ENCODE assay signal across 10 cellular contexts in genomic region chr1:203631349-203631748, GRCh38. TPM values are rescaled to one million over a fixed set of nuclear protein-coding genes. Genes with fewer than 3 reads are reported as not detected.
DNase-seq lines count a peak whose midpoint lies in the region; TF ChIP-seq lines count a peak whose summit lies in the region.
"Had no signal": no experiment of that assay in that cellular context is flagged by ENCODE, and none has a peak within 500 bp of the region (broad histone marks: within the 10 kb centered on the region; RNA-seq: fewer than 3 reads in every experiment).

No MANE protein-coding gene starts in this region.

- no peak for DNase-seq in CD4-positive, alpha-beta memory T cell
- DNase-seq in sigmoid colon = no peak
- DNase-seq in iPS-NIHi11 (ENCODE audit: low spot score) = no peak
- no peak for DNase-seq in DMS153 (lab: John Stamatoyannopoulos, UW)
- DNase-seq in SKM-1 (lab: John Stamatoyannopoulos, UW; ENCODE audit: unreplicated experiment) = no peak
- DNase-seq: activated effector memory CD4-positive, alpha-beta T cell treated with anti-CD3 and anti-CD28 coated beads, Interleukin-2, amount 50 U/mL, for 16 hours; glutamatergic neuron; mesendoderm had no signal

- no peaks in the 10 kb centered on the region for H3K27me3 Mint-ChIP-seq in CD4-positive, alpha-beta memory T cell

- 65 to 76% methylated on average over 8 of the region's 8 CpGs for WGBS in esophagus, 2 donors
- 74 to 81% methylated on average over 8 of the region's 8 CpGs for WGBS in sigmoid colon, 2 donors

- TF ChIP-seq CTCF in sigmoid colon (IDR thresholded peaks at IDR 0.05) = no peak

- H3K9me3 Mint-ChIP-seq in CD4-positive, alpha-beta memory T cell = no peaks in the 10 kb centered on the region

- TF ChIP-seq POLR2A in sigmoid colon (IDR thresholded peaks at IDR 0.05) = no peak

- H3K27me3 ChIP-seq in CD4-positive, alpha-beta memory T cell (ENCODE audit: insufficient read depth, low read length) = no peaks in the 10 kb centered on the region
- H3K27me3 ChIP-seq in esophagus (ENCODE audit: control insufficient read depth in 1 of 2, insufficient read depth in 2 of 2, low read length in 2 of 2) (no peaks in the 10 kb centered on the region), sigmoid colon (no peaks in the 10 kb centered on the region)

- peaks cover 65% of the 10 kb centered on the region for H3K4me1 ChIP-seq in CD4-positive, alpha-beta memory T cell (ENCODE audit: insufficient read depth, low read length)
- peaks cover 5 to 24% of the 10 kb centered on the region in 2 donors for H3K4me1 ChIP-seq in esophagus (ENCODE audit: control insufficient read depth in 2 of 2, insufficient read depth in 2 of 2, low read length in 1 of 2)
- peaks cover 0 to 71% (median 62%) of the 10 kb centered on the region in 4 donors for H3K4me1 ChIP-seq in sigmoid colon

- intact Hi-C loops in CD4-positive, alpha-beta memory T cell (cut with micrococcal nuclease) = no loop called here
- intact Hi-C loops in sigmoid colon (cut with DNase I) = no loop called here

- CTCF ChIA-PET in CD4-positive, alpha-beta memory T cell (lab: Charles Lee; ENCODE audit: partially characterized antibody) = interaction anchor here (0.7 to 7.7 kb wide), 7 partner anchors 9 to 70 kb away, joined by 3 to 173 read pairs (median 4); no protein-coding TSS in a partner anchor

- H3K36me3 ChIP-seq in CD4-positive, alpha-beta memory T cell (ENCODE audit: insufficient read depth, low read length) = no peaks in the 10 kb centered on the region
- no peaks in the 10 kb centered on the region for H3K36me3 ChIP-seq in esophagus (ENCODE audit: control insufficient read depth in 2 of 2, insufficient read depth in 2 of 2, low read length in 1 of 2)
- H3K36me3 ChIP-seq in sigmoid colon = peaks cover 0 to 11% (median 4%) of the 10 kb centered on the region in 4 donors

- H3K36me3 Mint-ChIP-seq in CD4-positive, alpha-beta memory T cell = peaks cover 17 to 60% of the 10 kb centered on the region in 2 donors

- peak overlapping the region in 5 of 8 donors; percentile 95 to 100 (median 98) for H3K4me3 Mint-ChIP-seq in CD4-positive, alpha-beta memory T cell

- TF ChIP-seq EP300 in Ishikawa (IDR thresholded peaks at IDR 0.05; ENCODE audit: borderline replicate concordance) = no peak
- TF ChIP-seq EP300 in sigmoid colon (IDR thresholded peaks at IDR 0.05) = no peak

- no peak overlapping the region for H3K4me3 ChIP-seq in CD4-positive, alpha-beta memory T cell (ENCODE audit: low read length in 2 of 2)
- no peak overlapping the region for H3K4me3 ChIP-seq in esophagus (ENCODE audit: low read depth in 1 of 2, low read length in 2 of 2)
- H3K4me3 ChIP-seq in sigmoid colon = peak overlapping the region in 3 of 4 donors; percentile 71 to 88 (median 84)

- TF ChIP-seq RAD21 in Ishikawa (IDR thresholded peaks at IDR 0.05; ENCODE audit: low read depth) = no peak

- peaks cover 28 to 78% (median 46%) of the 10 kb centered on the region in 4 donors for H3K4me1 Mint-ChIP-seq in CD4-positive, alpha-beta memory T cell

- H3K9me3 ChIP-seq in CD4-positive, alpha-beta memory T cell (ENCODE audit: control insufficient read depth in 1 of 2, low read length in 2 of 2) = no peaks in the 10 kb centered on the region
- H3K9me3 ChIP-seq in esophagus (ENCODE audit: control insufficient read depth in 2 of 2, insufficient read depth in 1 of 2, low read depth in 1 of 2, low read length in 1 of 2) (no peaks in the 10 kb centered on the region), sigmoid colon (no peaks in the 10 kb centered on the region)

- peak overlapping the region; percentile 82 to 97 (median 96) for H3K27ac Mint-ChIP-seq in CD4-positive, alpha-beta memory T cell

- POLR2A ChIA-PET in CD4-positive, alpha-beta memory T cell (lab: Charles Lee; ENCODE audit: partially characterized antibody) = interaction anchor here (0.6 to 7.6 kb wide), 4 partner anchors 21 to 37 kb away, joined by 3 to 240 read pairs (median 3); no protein-coding TSS in a partner anchor

- H3K27ac ChIP-seq in CD4-positive, alpha-beta memory T cell (ENCODE audit: low read depth, low read length) = peak overlapping the region; percentile 2
- H3K27ac ChIP-seq in esophagus (ENCODE audit: low read depth in 2 of 2, low read length in 1 of 2) (peak overlapping the region; percentile 47 to 82), sigmoid colon (peak overlapping the region; percentile 88 to 98 (median 94))

TF ChIP-seq in Ishikawa, 13 proteins besides CTCF, POLR2A, EP300 and RAD21:
- TF ChIP-seq CEBPB (IDR thresholded peaks at IDR 0.05) = peak; percentile 78
- TF ChIP-seq TCF12 (IDR thresholded peaks at IDR 0.05; ENCODE audit: low read depth) = no peak

RNA-seq across cellular contexts. Expression of gene ATP2B4, which starts 4.7 kb away (rescaled TPM):
- total RNA-seq in CD4-positive, alpha-beta memory T cell = 10 to 100 TPM; 97.2 to 98.6 TPM
- 10 to 100 TPM; 14.8 to 41.7 TPM for polyA plus RNA-seq in CD4-positive, alpha-beta memory T cell
- 10 to 100 TPM; 17.7 to 19.3 TPM for polyA plus RNA-seq in esophagus
- total RNA-seq in sigmoid colon = 100 to 1,000 TPM; 229 to 595 (median 347) TPM
- polyA plus RNA-seq in sigmoid colon = 10 to 100 TPM in 1 of 3 donors, 1 to 10 TPM in 2; 1.6 to 34.5 (median 4.2) TPM

Comparison
In these comparisons a context has a peak if more than half of its experiments do, and no peak if none do; other contexts are left out.
1. H3K27ac ChIP-seq: peak in every context shown above with its lines; median percentile 94 in sigmoid colon; 64 in esophagus; 2 in CD4-positive, alpha-beta memory T cell.
2. H3K4me3 ChIP-seq: peak in sigmoid colon (3 of 4); none in CD4-positive, alpha-beta memory T cell (0 of 2) and esophagus (0 of 2).